Comparison of ENCODE assay signal across 13 cellular contexts in genomic region chr9:16640649-16641048, GRCh38.
DNase-seq lines count a peak whose midpoint lies in the region; ATAC-seq, FAIRE-seq and TF ChIP-seq lines count a peak whose summit lies in the region.
"Had no signal": no experiment of that assay in that cellular context is flagged by ENCODE, and none has a peak within 500 bp of the region (broad histone marks: within the 10 kb centered on the region; RNA-seq: fewer than 3 reads in every experiment).

No MANE protein-coding gene starts in this region.

- peak; percentile 72 for FAIRE-seq in G401.6 (lab: Jason Lieb, UNC)

- DNase-seq in RKO (ENCODE audit: low spot score) (peak; percentile 24), fibroblast of mammary gland (ENCODE audit: low read depth) (no peak), progenitor cell of endocrine pancreas (ENCODE audit: low spot score, unreplicated experiment) (no peak), cortex of kidney (lab: John Stamatoyannopoulos, UW) (no peak), substantia nigra (lab: John Stamatoyannopoulos, UW) (no peak)
- DNase-seq in stimulated activated CD4-positive, alpha-beta T cell treated with anti-CD3 and anti-CD28 coated beads, Interleukin-12 subunit alpha, Interleukin-12 subunit beta, amount 100 ng/mL, for 4 hours: no peak
- DNase-seq: activated naive CD4-positive, alpha-beta T cell; caudate nucleus; CD4-positive, alpha-beta T cell; esophagus squamous epithelium; T1000 had no signal

- no peaks in the 10 kb centered on the region for H3K27me3 Mint-ChIP-seq in progenitor cell of endocrine pancreas
- H3K27me3 Mint-ChIP-seq: CD4-positive, alpha-beta T cell had no signal

- H3K9me3 Mint-ChIP-seq in progenitor cell of endocrine pancreas (ENCODE audit: low read depth): no peaks in the 10 kb centered on the region
- H3K9me3 Mint-ChIP-seq: CD4-positive, alpha-beta T cell had no signal

- H3K4me1 Mint-ChIP-seq in progenitor cell of endocrine pancreas (ENCODE audit: low read depth): no peaks in the 10 kb centered on the region

- no peak overlapping the region for H3K27ac ChIP-seq in substantia nigra (ENCODE audit: low read depth, low read length, poor library complexity, severe bottlenecking)
- H3K27ac ChIP-seq: esophagus squamous epithelium had no signal

- no peak overlapping the region for H3K4me3 ChIP-seq in fibroblast of mammary gland (ENCODE audit: control insufficient read depth, low read depth, low read length)
- H3K4me3 ChIP-seq: esophagus squamous epithelium had no signal

- ATAC-seq in HG03565 (IDR thresholded peaks at IDR 0.05; ENCODE audit: unreplicated experiment): no peak

- H3K36me3 Mint-ChIP-seq in progenitor cell of endocrine pancreas (ENCODE audit: insufficient read depth): no peaks in the 10 kb centered on the region

- no peak overlapping the region for H3K27ac Mint-ChIP-seq in progenitor cell of endocrine pancreas
- H3K27ac Mint-ChIP-seq: CD4-positive, alpha-beta T cell had no signal

- TF ChIP-seq CTCF in fibroblast of mammary gland (conservative IDR thresholded peaks at IDR 0.05; ENCODE audit: control insufficient read depth, insufficient read depth, low read depth, low read length) (peak; percentile 27), progenitor cell of endocrine pancreas (IDR thresholded peaks at IDR 0.05; ENCODE audit: unreplicated experiment) (peak; percentile 31)

- no peak overlapping the region for H3K4me3 Mint-ChIP-seq in progenitor cell of endocrine pancreas (ENCODE audit: low read depth)
- H3K4me3 Mint-ChIP-seq: CD4-positive, alpha-beta T cell had no signal
